Comparison of ENCODE assay signal across 11 cellular contexts in genomic region chr9:69181908-69182353, GRCh38. TPM values are rescaled to one million over a fixed set of nuclear protein-coding genes. Genes with fewer than 3 reads are reported as not detected.
A peak's percentile ranks its signal among the peaks of the same experiment; 100 is the strongest.
DNase-seq lines count a peak whose midpoint lies in the region; ATAC-seq, FAIRE-seq and TF ChIP-seq lines count a peak whose summit lies in the region.
"Had no signal": no experiment of that assay in that cellular context is flagged by ENCODE, and none has a peak within 500 bp of the region (broad histone marks: within the 10 kb centered on the region; RNA-seq: fewer than 3 reads in every experiment).

No MANE protein-coding gene starts in this region.

- POLR2A ChIA-PET in HEK293T (lab: Yijun Ruan, JAX), result no interaction called here

- H3K4me3 ChIP-seq in astrocyte (ENCODE audit: insufficient read depth, low read depth, low read length) (no peak overlapping the region), liver (ENCODE audit: low read depth in 1 of 3, low read length in 3 of 3) (no peak overlapping the region), upper lobe of left lung (no peak overlapping the region)

- DNase-seq in activated CD8-positive, alpha-beta memory T cell treated with anti-CD3 and anti-CD28 coated beads, Interleukin-2, amount 10 ng/mL, durations not matched to agents 7 days and 5 days, result no peak
- DNase-seq in activated CD8-positive, alpha-beta memory T cell treated with anti-CD3 and anti-CD28 coated beads, Interleukin-2, amount 50 U/mL, for 48 hours, result no peak
- DNase-seq in astrocyte (ENCODE audit: low read depth) (no peak), upper lobe of left lung (no peak), NCI-H1436 (lab: John Stamatoyannopoulos, UW) (no peak), HEK293T (ENCODE audit: extremely low spot score) (no peak)
- DNase-seq in stimulated activated CD8-positive, alpha-beta memory T cell treated with anti-CD3 and anti-CD28 coated beads, Interleukin-4, amount 100 ng/mL, for 48 hours, result no peak
- DNase-seq: foreskin melanocyte, NCI-H2171, WERI-Rb-1 had no signal

- H3K27ac ChIP-seq in astrocyte (ENCODE audit: low read depth, low read length) (peak overlapping the region; percentile 86), liver (ENCODE audit: low read depth in 1 of 2, low read length in 2 of 2) (peak overlapping the region; percentile 65 to 83), upper lobe of left lung (peak overlapping the region; percentile 24 to 87 (median 59))
- H3K27ac ChIP-seq: WERI-Rb-1 had no signal

- H4K20me1 ChIP-seq in astrocyte (ENCODE audit: insufficient read depth, low read length), result no peaks in the 10 kb centered on the region

- H3K27me3 ChIP-seq in astrocyte (ENCODE audit: insufficient read depth, low read length) (no peaks in the 10 kb centered on the region), liver (ENCODE audit: control insufficient read depth in 4 of 4, insufficient read depth in 4 of 4, low read length in 3 of 4) (no peaks in the 10 kb centered on the region), upper lobe of left lung (no peaks in the 10 kb centered on the region)

- WGBS in liver, result 65% methylated on average over 4 of the region's 4 CpGs
- WGBS in upper lobe of left lung, 2 donors, result 42 to 44% methylated on average over 4 of the region's 4 CpGs

- H3K9ac ChIP-seq in astrocyte (ENCODE audit: low read length) (no peak overlapping the region), liver (ENCODE audit: low read depth in 1 of 2, low read length in 2 of 2) (no peak overlapping the region)

- no peak for FAIRE-seq in astrocyte (lab: Jason Lieb, UNC)

- peaks cover 44% of the 10 kb centered on the region for H3K4me1 ChIP-seq in astrocyte (ENCODE audit: insufficient read depth, low read length)
- H3K4me1 ChIP-seq in liver (ENCODE audit: control insufficient read depth in 4 of 4, insufficient read depth in 4 of 4, low read length in 3 of 4), result peaks cover 8 to 60% (median 29%) of the 10 kb centered on the region in 4 donors
- H3K4me1 ChIP-seq in upper lobe of left lung, result peaks cover 38 to 55% (median 47%) of the 10 kb centered on the region in 4 donors

- no peaks in the 10 kb centered on the region for H3K36me3 ChIP-seq in astrocyte (ENCODE audit: insufficient read depth, low read length)
- H3K36me3 ChIP-seq in liver (ENCODE audit: control insufficient read depth in 4 of 4, insufficient read depth in 3 of 4, low read depth in 1 of 4, low read length in 3 of 4), result peaks cover 0 to 8% (median 2%) of the 10 kb centered on the region in 4 donors
- peaks cover 0 to 3% (median 0%) of the 10 kb centered on the region in 4 donors for H3K36me3 ChIP-seq in upper lobe of left lung
- H3K36me3 ChIP-seq: WERI-Rb-1 had no signal

- no peaks in the 10 kb centered on the region for H3K9me3 Mint-ChIP-seq in activated CD8-positive, alpha-beta memory T cell treated with anti-CD3 and anti-CD28 coated beads, Interleukin-2, amount 10 ng/mL, durations not matched to agents 7 days and 5 days (ENCODE audit: low read depth)
- no peaks in the 10 kb centered on the region for H3K9me3 Mint-ChIP-seq in astrocyte (ENCODE audit: unreplicated experiment)

- no peak overlapping the region for H2AFZ ChIP-seq in astrocyte (ENCODE audit: low read depth, low read length)

- TF ChIP-seq POLR2A in upper lobe of left lung (IDR thresholded peaks at IDR 0.05), result no peak

- ATAC-seq in activated CD8-positive, alpha-beta memory T cell treated with anti-CD3 and anti-CD28 coated beads, Interleukin-2, amount 10 ng/mL, durations not matched to agents 7 days and 5 days, result no peak
- ATAC-seq in upper lobe of left lung (ENCODE audit: low FRiP score in 2 of 2), result peak in 1 of 2 donors; percentile 40

- H3K36me3 Mint-ChIP-seq in activated CD8-positive, alpha-beta memory T cell treated with anti-CD3 and anti-CD28 coated beads, Interleukin-2, amount 10 ng/mL, durations not matched to agents 7 days and 5 days, result peaks cover 5% of the 10 kb centered on the region
- peaks cover 3% of the 10 kb centered on the region for H3K36me3 Mint-ChIP-seq in astrocyte (ENCODE audit: low read depth, unreplicated experiment)

- CTCF ChIA-PET in activated CD8-positive, alpha-beta memory T cell treated with anti-CD3 and anti-CD28 coated beads, Interleukin-2, amount 10 ng/mL, durations not matched to agents 7 days and 5 days (lab: Charles Lee), result interaction anchor here (1.3 to 2.9 kb wide), 2 partner anchors 9 to 11 kb away, joined by 4 to 24 read pairs; no protein-coding TSS in a partner anchor
- CTCF ChIA-PET in HEK293T (lab: Yijun Ruan, JAX), result no interaction called here

- H3K4me1 Mint-ChIP-seq in activated CD8-positive, alpha-beta memory T cell treated with anti-CD3 and anti-CD28 coated beads, Interleukin-2, amount 10 ng/mL, durations not matched to agents 7 days and 5 days, result peaks cover 52% of the 10 kb centered on the region
- peaks cover 57% of the 10 kb centered on the region for H3K4me1 Mint-ChIP-seq in astrocyte (ENCODE audit: low read depth, unreplicated experiment)

- no peaks in the 10 kb centered on the region for H3K27me3 Mint-ChIP-seq in activated CD8-positive, alpha-beta memory T cell treated with anti-CD3 and anti-CD28 coated beads, Interleukin-2, amount 10 ng/mL, durations not matched to agents 7 days and 5 days
- no peaks in the 10 kb centered on the region for H3K27me3 Mint-ChIP-seq in astrocyte (ENCODE audit: low read depth, unreplicated experiment)

- no peak for TF ChIP-seq EP300 in upper lobe of left lung (IDR thresholded peaks at IDR 0.05)

- TF ChIP-seq RAD21 in liver (IDR thresholded peaks at IDR 0.05), result no peak

- H3K4me2 ChIP-seq in astrocyte (ENCODE audit: low read length), result no peak overlapping the region

- H3K27ac Mint-ChIP-seq in activated CD8-positive, alpha-beta memory T cell treated with anti-CD3 and anti-CD28 coated beads, Interleukin-2, amount 10 ng/mL, durations not matched to agents 7 days and 5 days, result peak overlapping the region; percentile 30
- H3K27ac Mint-ChIP-seq in astrocyte (ENCODE audit: unreplicated experiment), result peak overlapping the region; percentile 92

- no peaks in the 10 kb centered on the region for H3K9me3 ChIP-seq in astrocyte (ENCODE audit: insufficient read depth, low read depth, low read length)
- H3K9me3 ChIP-seq in liver (ENCODE audit: control insufficient read depth in 4 of 4, low read length in 3 of 4), result no peaks in the 10 kb centered on the region
- H3K9me3 ChIP-seq in upper lobe of left lung, result no peaks in the 10 kb centered on the region

- no peak overlapping the region for H3K4me3 Mint-ChIP-seq in activated CD8-positive, alpha-beta memory T cell treated with anti-CD3 and anti-CD28 coated beads, Interleukin-2, amount 10 ng/mL, durations not matched to agents 7 days and 5 days
- no peak overlapping the region for H3K4me3 Mint-ChIP-seq in astrocyte (ENCODE audit: unreplicated experiment)

- peaks cover 61% of the 10 kb centered on the region for H3K79me2 ChIP-seq in astrocyte (ENCODE audit: insufficient read depth, low read length)

- TF ChIP-seq CTCF in astrocyte (IDR thresholded peaks at IDR 0.05; ENCODE audit: insufficient read depth, low read depth, low read length) (no peak), liver (IDR thresholded peaks at IDR 0.05; ENCODE audit: low read depth, low read length, missing input control) (no peak), upper lobe of left lung (IDR thresholded peaks at IDR 0.05) (no peak)

TF ChIP-seq in liver, 16 proteins besides CTCF, POLR2A, EP300 and RAD21:
- TF ChIP-seq YY1 (IDR thresholded peaks at IDR 0.05) (peak; percentile 26), HNF4G (IDR thresholded peaks at IDR 0.05) (no peak)

TF ChIP-seq in HEK293T, 16 proteins besides CTCF, POLR2A, EP300 and RAD21:
- TF ChIP-seq LEF1 (IDR thresholded peaks at IDR 0.05; ENCODE audit: borderline replicate concordance), result no peak
- no peak for TF ChIP-seq ELF4 (IDR thresholded peaks at IDR 0.05)
- TF ChIP-seq NFRKB (IDR thresholded peaks at IDR 0.05), result no peak
- no peak for TF ChIP-seq FOXA1 (IDR thresholded peaks at IDR 0.05)
- no peak for TF ChIP-seq TARDBP (IDR thresholded peaks at IDR 0.05)
- TF ChIP-seq L3MBTL2 (conservative IDR thresholded peaks at IDR 0.05), result no peak
- no peak for TF ChIP-seq PKNOX1 (IDR thresholded peaks at IDR 0.05)
- no peak for TF ChIP-seq ZNF384 (IDR thresholded peaks at IDR 0.05)
- TF ChIP-seq CTBP1 (IDR thresholded peaks at IDR 0.05; ENCODE audit: borderline replicate concordance), result no peak
- no peak for TF ChIP-seq FOXK2 (IDR thresholded peaks at IDR 0.05)
TF ChIP-seq in HEK293T: peak in this region for 0.

RNA-seq across cellular contexts. Expression of gene TJP2, which starts 7.9 kb away (rescaled TPM):
- total RNA-seq in activated CD8-positive, alpha-beta memory T cell treated with anti-CD3 and anti-CD28 coated beads, Interleukin-2, amount 10 ng/mL, durations not matched to agents 7 days and 5 days, result 10 to 100 TPM; 16.9 to 17.6 TPM
- total RNA-seq in astrocyte (34.8 and 39.6 TPM in 2 replicates), liver (10 to 100 TPM; 40.9 to 74.0 TPM), upper lobe of left lung (100 to 1,000 TPM in 5 of 6 donors, 10 to 100 TPM in 1; 98.3 to 270 (median 185) TPM)
- polyA plus RNA-seq in liver, result 10 to 100 TPM; 23.2 to 24.3 TPM
